In the genomic region with DNA sequence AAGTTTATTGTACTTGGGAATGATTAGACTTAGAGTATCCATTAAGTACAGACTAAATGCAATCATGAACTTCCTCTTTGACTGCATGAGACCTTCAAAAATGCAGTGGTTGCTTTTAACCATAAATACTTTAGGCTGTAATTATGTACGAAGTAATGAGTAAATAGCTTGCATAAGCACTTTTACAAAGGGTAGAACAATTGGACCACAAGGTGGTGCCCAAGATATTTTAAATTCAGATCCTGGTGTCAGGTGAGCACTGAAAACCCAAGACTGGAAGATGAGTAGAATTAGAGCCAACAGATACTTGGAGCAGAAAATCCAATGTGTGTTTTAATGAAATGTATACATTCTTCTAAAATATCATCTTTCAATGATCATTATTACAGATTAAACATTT, we compare ENCODE assay signal across 9 cellular contexts. TPM values are rescaled to one million over a fixed set of nuclear protein-coding genes. Genes with fewer than 3 reads are reported as not detected.
DNase-seq lines count a peak whose midpoint lies in the region; ATAC-seq and TF ChIP-seq lines count a peak whose summit lies in the region.
"Had no signal": no experiment of that assay in that cellular context is flagged by ENCODE, and none has a peak within 500 bp of the region (broad histone marks: within the 10 kb centered on the region; RNA-seq: fewer than 3 reads in every experiment).

No MANE protein-coding gene starts in this region.

- DNase-seq in DMS53 (lab: John Stamatoyannopoulos, UW) (peak; percentile 79), endodermal cell (no peak), nephron progenitor cell (no peak)

- TF ChIP-seq CTCF in OCI-LY1 (IDR thresholded peaks at IDR 0.05; ENCODE audit: low read length) (peak; percentile 40; the same call in 1 of the 2 replicates), endodermal cell (conservative IDR thresholded peaks at IDR 0.05) (peak; percentile 78), nephron progenitor cell (IDR thresholded peaks at IDR 0.05) (peak; percentile 28)

- H3K9me3 Mint-ChIP-seq in endodermal cell, result no peaks in the 10 kb centered on the region
- no peaks in the 10 kb centered on the region for H3K9me3 Mint-ChIP-seq in nephron progenitor cell

- ATAC-seq in HG02798 (IDR thresholded peaks at IDR 0.05; ENCODE audit: poor library complexity, unreplicated experiment), result no peak
- ATAC-seq in GM19455 (IDR thresholded peaks at IDR 0.05; ENCODE audit: unreplicated experiment), result no peak
- ATAC-seq in GM18861 (IDR thresholded peaks at IDR 0.05; ENCODE audit: unreplicated experiment), result no peak

- H3F3A ChIP-seq in OCI-LY1 (ENCODE audit: insufficient read depth, low read length), result no peaks in the 10 kb centered on the region

- H3K9me2 ChIP-seq in OCI-LY1 (ENCODE audit: low read depth, low read length), result no peaks in the 10 kb centered on the region

- TF ChIP-seq RAD21 in Ishikawa (IDR thresholded peaks at IDR 0.05; ENCODE audit: low read depth), result peak; percentile 78

- H3K4me1 ChIP-seq in OCI-LY1 (ENCODE audit: insufficient read depth, low read length, severe bottlenecking), result no peaks in the 10 kb centered on the region
- no peaks in the 10 kb centered on the region for H3K4me1 ChIP-seq in endodermal cell (ENCODE audit: control insufficient read depth, insufficient read depth, low read length)

- TF ChIP-seq EP300 in Ishikawa (IDR thresholded peaks at IDR 0.05; ENCODE audit: borderline replicate concordance), result no peak

- H3K4me3 ChIP-seq in OCI-LY1 (ENCODE audit: low read depth, low read length, poor library complexity, severe bottlenecking) (no peak overlapping the region), endodermal cell (ENCODE audit: low read length) (no peak overlapping the region)
- H3K4me3 ChIP-seq: SJSA1 had no signal

- no peak overlapping the region for H3K9ac ChIP-seq in OCI-LY1 (ENCODE audit: low read length)
- no peak overlapping the region for H3K9ac ChIP-seq in endodermal cell (ENCODE audit: extremely low read depth, low read length, poor library complexity, severe bottlenecking)

- H3K27me3 Mint-ChIP-seq in endodermal cell (ENCODE audit: insufficient read depth) (peaks cover 25% of the 10 kb centered on the region), nephron progenitor cell (ENCODE audit: low read depth, poor library complexity) (peaks cover 6% of the 10 kb centered on the region)

- H3K4me3 Mint-ChIP-seq in endodermal cell (no peak overlapping the region), nephron progenitor cell (no peak overlapping the region)

- WGBS in endodermal cell (ENCODE audit: insufficient coverage in 1 of 2, insufficient read length in 1 of 2), 2 experiments, result 75% methylated on average over 1 of the region's 1 CpG; no CpG with 5 or more reads in 1 of the 2 experiments

- no peak overlapping the region for H3K4me2 ChIP-seq in OCI-LY1 (ENCODE audit: low read length)

- H3K27ac ChIP-seq in OCI-LY1 (ENCODE audit: low read depth, low read length, poor library complexity, severe bottlenecking), result no peak overlapping the region
- no peak overlapping the region for H3K27ac ChIP-seq in endodermal cell (ENCODE audit: low read depth, low read length)
- H3K27ac ChIP-seq: SJSA1 had no signal

- H3K27me3 ChIP-seq in OCI-LY1 (ENCODE audit: insufficient read depth, low read length) (no peaks in the 10 kb centered on the region), endodermal cell (ENCODE audit: control insufficient read depth, insufficient read depth, low read length, poor library complexity, severe bottlenecking) (peaks cover 17% of the 10 kb centered on the region)
- H3K27me3 ChIP-seq: SJSA1 had no signal

- H3K36me3 Mint-ChIP-seq in endodermal cell (ENCODE audit: low read depth) (no peaks in the 10 kb centered on the region), nephron progenitor cell (ENCODE audit: low read depth) (no peaks in the 10 kb centered on the region)

- H4K20me1 ChIP-seq in OCI-LY1 (ENCODE audit: insufficient read depth, low read length), result no peaks in the 10 kb centered on the region

- peaks cover 7% of the 10 kb centered on the region for H3K4me1 Mint-ChIP-seq in endodermal cell
- peaks cover 44% of the 10 kb centered on the region for H3K4me1 Mint-ChIP-seq in nephron progenitor cell

- H3K9me3 ChIP-seq in OCI-LY1 (ENCODE audit: low read length) (no peaks in the 10 kb centered on the region), endodermal cell (ENCODE audit: control insufficient read depth, low read length) (no peaks in the 10 kb centered on the region)
- H3K9me3 ChIP-seq: SJSA1 had no signal

- H3K79me2 ChIP-seq in OCI-LY1 (ENCODE audit: insufficient read depth, low read length), result no peaks in the 10 kb centered on the region

- H3K27ac Mint-ChIP-seq in endodermal cell (no peak overlapping the region), nephron progenitor cell (no peak overlapping the region)

- H3K36me3 ChIP-seq in OCI-LY1 (ENCODE audit: insufficient read depth, low read length) (no peaks in the 10 kb centered on the region), endodermal cell (ENCODE audit: control insufficient read depth, insufficient read depth, low read length) (no peaks in the 10 kb centered on the region)
- H3K36me3 ChIP-seq: SJSA1 had no signal

- no peak overlapping the region for H2AFZ ChIP-seq in OCI-LY1 (ENCODE audit: low read length)

TF ChIP-seq in Ishikawa, 13 proteins besides CTCF, POLR2A, EP300 and RAD21:
- TF ChIP-seq ZBTB7A (IDR thresholded peaks at IDR 0.05; ENCODE audit: low read depth) (no peak), TCF12 (IDR thresholded peaks at IDR 0.05; ENCODE audit: low read depth) (no peak)
- TF ChIP-seq, protein P1, sequence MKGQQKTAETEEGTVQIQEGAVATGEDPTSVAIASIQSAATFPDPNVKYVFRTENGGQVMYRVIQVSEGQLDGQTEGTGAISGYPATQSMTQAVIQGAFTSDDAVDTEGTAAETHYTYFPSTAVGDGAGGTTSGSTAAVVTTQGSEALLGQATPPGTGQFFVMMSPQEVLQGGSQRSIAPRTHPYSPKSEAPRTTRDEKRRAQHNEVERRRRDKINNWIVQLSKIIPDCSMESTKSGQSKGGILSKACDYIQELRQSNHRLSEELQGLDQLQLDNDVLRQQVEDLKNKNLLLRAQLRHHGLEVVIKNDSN (IDR thresholded peaks at IDR 0.05), result 0 out of 2 replicates have a peak, but pooled peaks have one; percentile 2

RNA-seq across cellular contexts. Expression of a gene that starts 43.4 kb away (rescaled TPM):
- 10 to 100 TPM in 1 of 2 donors, 1 to 10 TPM in 1; 9.0 to 12.0 TPM for total RNA-seq in endodermal cell
- polyA plus RNA-seq in endodermal cell (2013, experiment 1 of 2), result 26.4 TPM
- 24.9 TPM for polyA plus RNA-seq in endodermal cell (2013, experiment 2 of 2)

Comparison
In these comparisons a context has a peak if more than half of its experiments do, and no peak if none do; other contexts are left out.
1. CTCF ChIP-seq: peak in every context shown above with its lines; median percentile 78 in endodermal cell; 40 in OCI-LY1; 28 in nephron progenitor cell.